In the genomic region with DNA sequence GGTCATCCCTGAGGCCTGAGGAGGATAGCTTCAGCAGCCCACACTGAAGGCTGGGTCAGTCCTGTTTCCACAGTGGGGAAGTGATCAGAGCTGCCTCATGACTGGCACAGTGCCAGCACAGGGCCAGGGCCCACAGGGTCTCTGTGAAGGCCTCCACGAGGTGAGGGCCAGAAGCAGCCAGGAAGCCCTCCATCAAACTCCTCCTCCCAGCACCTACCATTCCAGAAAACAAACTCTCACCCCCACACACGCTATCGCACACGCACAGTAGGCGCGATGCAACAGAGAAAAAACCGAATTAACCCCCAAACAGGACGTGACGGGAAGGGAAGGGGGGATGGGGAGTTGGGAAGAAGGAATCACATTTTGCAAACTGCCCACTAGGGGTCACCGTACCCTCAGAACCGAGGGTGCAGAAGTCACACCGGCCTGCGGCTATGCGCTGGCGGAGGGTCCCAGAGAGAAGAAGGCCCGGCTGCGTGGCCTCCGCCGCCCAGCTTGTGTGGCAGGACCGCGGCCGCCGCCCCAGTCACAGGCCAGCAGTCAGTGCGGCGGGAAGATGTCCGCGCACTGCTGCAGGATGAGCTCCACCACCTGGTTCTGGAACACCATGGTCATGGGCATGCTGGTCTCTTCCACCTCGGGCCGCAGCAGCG, we compare ENCODE assay signal across 7 cellular contexts. TPM values are rescaled to one million over a fixed set of nuclear protein-coding genes. Genes with fewer than 3 reads are reported as not detected.
DNase-seq lines count a peak whose midpoint lies in the region; ATAC-seq and TF ChIP-seq lines count a peak whose summit lies in the region.

No MANE protein-coding gene starts in this region.

- no peak overlapping the region for H3K27ac ChIP-seq in left lung

- TF ChIP-seq CTCF in GM12864 (IDR thresholded peaks at IDR 0.05; ENCODE audit: low read depth, low read length, missing control alignments) (peak; percentile 79), left lung (IDR thresholded peaks at IDR 0.05) (peak; percentile 53 to 62)

- H3K9me3 ChIP-seq in left lung = no peaks in the 10 kb centered on the region

- no peak for DNase-seq in GM12864 (ENCODE audit: low read depth)
- DNase-seq in NCI-H1092 (lab: John Stamatoyannopoulos, UW) = peak; percentile 60
- peak; percentile 50 for DNase-seq in UCSD-AML1 (lab: John Stamatoyannopoulos, UW; ENCODE audit: unreplicated experiment)
- peak; percentile 90 for DNase-seq in dermis blood vessel endothelial cell
- DNase-seq in left lung = peak in 1 of 2 donors; percentile 84
- DNase-seq in stimulated activated CD8-positive, alpha-beta memory T cell treated with anti-CD3 and anti-CD28 coated beads, Interleukin-4, amount 100 ng/mL, for 24 hours (ENCODE audit: low read depth) = peak; percentile 20
- DNase-seq in effector CD4-positive, alpha-beta T cell = no peak

- no peaks in the 10 kb centered on the region for H3K27me3 ChIP-seq in left lung

- peaks cover 0 to 67% of the 10 kb centered on the region in 2 donors for H3K36me3 ChIP-seq in left lung

- H3K4me1 ChIP-seq in left lung = peaks cover 0 to 6% of the 10 kb centered on the region in 2 donors

- H3K4me3 ChIP-seq in GM12864 (ENCODE audit: low read depth, low read length) = no peak overlapping the region
- no peak overlapping the region for H3K4me3 ChIP-seq in left lung

- intact Hi-C loops in left lung (cut with DNase I) = no loop called here

- peak; percentile 83 for ATAC-seq in left lung

RNA-seq across cellular contexts. Expression of gene ARHGAP27, which starts 37.6 kb away (rescaled TPM):
- total RNA-seq in dermis blood vessel endothelial cell = 61.8 and 66.5 TPM in 2 replicates
- total RNA-seq in left lung = 10 to 100 TPM; 62.4 to 80.6 TPM

Comparison
In these comparisons a context has a peak if more than half of its experiments do, and no peak if none do; other contexts are left out.
1. DNase-seq: peak in NCI-H1092 (single experiment), UCSD-AML1 (single experiment), dermis blood vessel endothelial cell (single experiment) and stimulated activated CD8-positive, alpha-beta memory T cell treated with anti-CD3 and anti-CD28 coated beads, Interleukin-4, amount 100 ng/mL, for 24 hours (single experiment); none in GM12864 (single experiment) and effector CD4-positive, alpha-beta T cell (single experiment).